Comparison of ENCODE assay signal across 29 cellular contexts in genomic region chr3:44518782-44519156, GRCh38. TPM values are rescaled to one million over a fixed set of nuclear protein-coding genes. Genes with fewer than 3 reads are reported as not detected.
"Had no signal": no experiment of that assay in that cellular context is flagged by ENCODE, and none has a peak within 500 bp of the region (broad histone marks: within the 10 kb centered on the region; RNA-seq: fewer than 3 reads in every experiment).

No MANE protein-coding gene starts in this region.

- H3K4me1 ChIP-seq: ascending aorta, breast epithelium, colonic mucosa had no signal

- DNase-seq: activated CD4-positive, alpha-beta memory T cell treated with anti-CD3 and anti-CD28 coated beads for 36 hours; activated CD4-positive, alpha-beta T cell treated with anti-CD3 and anti-CD28 coated beads for 36 hours; activated CD4-positive, alpha-beta T cell treated with anti-CD3 and anti-CD28 coated beads, Interleukin-2, amount 10 ng/mL, durations not matched to agents 24 days and 14 days; activated CD4-positive, CD25-positive, alpha-beta regulatory T cell; activated CD4-positive, CD25-positive, alpha-beta regulatory T cell treated with anti-CD3 and anti-CD28 coated beads, Interleukin-2, amount 50 U/mL, for 72 hours; activated CD8-positive, alpha-beta memory T cell treated with anti-CD3 and anti-CD28 coated beads, Interleukin-2, amount 10 ng/mL, durations not matched to agents 7 days and 5 days; activated CD8-positive, alpha-beta memory T cell treated with anti-CD3 and anti-CD28 coated beads, Interleukin-2, amount 50 U/mL, for 48 hours; activated CD8-positive, alpha-beta T cell treated with anti-CD3 and anti-CD28 coated beads, Interleukin-2, amount 10 ng/mL, durations not matched to agents 7 days and 5 days; activated gamma-delta T cell; activated naive CD4-positive, alpha-beta T cell; activated naive CD4-positive, alpha-beta T cell treated with anti-CD3 and anti-CD28 coated beads, Interleukin-2, amount 10 ng/mL, durations not matched to agents 7 days and 5 days; activated naive CD8-positive, alpha-beta T cell treated with anti-CD3 and anti-CD28 coated beads, Interleukin-2, amount 10 ng/mL, durations not matched to agents 7 days and 5 days; activated T-cell treated with anti-CD3 and anti-CD28 coated beads for 4 hours; activated T-cell treated with anti-CD3 and anti-CD28 coated beads, Interleukin-2, amount 50 U/mL, for 24 hours; activated T-cell treated with anti-CD3 and anti-CD28 coated beads, Interleukin-2, amount 50 U/mL, for 72 hours; central memory CD4-positive, alpha-beta T cell; cerebellar nuclear complex; colonic mucosa; effector CD8-positive, alpha-beta T cell; foreskin fibroblast; head of caudate nucleus; T-helper 1 cell; T-helper 17 cell had no signal

- H3K9me3 Mint-ChIP-seq: activated CD4-positive, alpha-beta memory T cell treated with anti-CD3 and anti-CD28 coated beads for 36 hours; activated CD4-positive, alpha-beta T cell treated with anti-CD3 and anti-CD28 coated beads, Interleukin-2, amount 10 ng/mL, durations not matched to agents 24 days and 14 days; activated naive CD4-positive, alpha-beta T cell treated with anti-CD3 and anti-CD28 coated beads, Interleukin-2, amount 50 U/mL, for 72 hours; activated naive CD8-positive, alpha-beta T cell treated with anti-CD3 and anti-CD28 coated beads, Interleukin-2, amount 10 ng/mL, durations not matched to agents 7 days and 5 days; activated T-cell treated with anti-CD3 and anti-CD28 coated beads, Interleukin-2, amount 50 U/mL, for 24 hours; activated T-cell treated with anti-CD3 and anti-CD28 coated beads, Interleukin-2, amount 50 U/mL, for 72 hours had no signal

- H3K27ac Mint-ChIP-seq: activated CD4-positive, alpha-beta memory T cell treated with anti-CD3 and anti-CD28 coated beads for 36 hours; activated CD4-positive, alpha-beta T cell treated with anti-CD3 and anti-CD28 coated beads for 36 hours; activated CD4-positive, alpha-beta T cell treated with anti-CD3 and anti-CD28 coated beads, Interleukin-2, amount 10 ng/mL, durations not matched to agents 24 days and 14 days; activated CD8-positive, alpha-beta memory T cell treated with anti-CD3 and anti-CD28 coated beads, Interleukin-2, amount 10 ng/mL, durations not matched to agents 7 days and 5 days; activated CD8-positive, alpha-beta T cell treated with anti-CD3 and anti-CD28 coated beads, Interleukin-2, amount 10 ng/mL, durations not matched to agents 7 days and 5 days; activated naive CD4-positive, alpha-beta T cell treated with anti-CD3 and anti-CD28 coated beads, Interleukin-2, amount 10 ng/mL, durations not matched to agents 7 days and 5 days; activated naive CD4-positive, alpha-beta T cell treated with anti-CD3 and anti-CD28 coated beads, Interleukin-2, amount 50 U/mL, for 72 hours; activated naive CD8-positive, alpha-beta T cell treated with anti-CD3 and anti-CD28 coated beads, Interleukin-2, amount 10 ng/mL, durations not matched to agents 7 days and 5 days; activated T-cell treated with anti-CD3 and anti-CD28 coated beads, Interleukin-2, amount 50 U/mL, for 24 hours; activated T-cell treated with anti-CD3 and anti-CD28 coated beads, Interleukin-2, amount 50 U/mL, for 72 hours; brain; T-helper 17 cell had no signal

- H3K9me3 ChIP-seq: ascending aorta, breast epithelium, colonic mucosa had no signal

- H3K36me3 ChIP-seq: ascending aorta, breast epithelium, cardiac muscle cell, colonic mucosa had no signal

- ATAC-seq: activated CD4-positive, alpha-beta T cell treated with anti-CD3 and anti-CD28 coated beads for 36 hours; activated CD8-positive, alpha-beta memory T cell treated with anti-CD3 and anti-CD28 coated beads, Interleukin-2, amount 10 ng/mL, durations not matched to agents 7 days and 5 days; activated CD8-positive, alpha-beta T cell treated with anti-CD3 and anti-CD28 coated beads, Interleukin-2, amount 10 ng/mL, durations not matched to agents 7 days and 5 days; activated naive CD4-positive, alpha-beta T cell treated with anti-CD3 and anti-CD28 coated beads, Interleukin-2, amount 50 U/mL, for 72 hours; activated T-cell treated with anti-CD3 and anti-CD28 coated beads, Interleukin-2, amount 50 U/mL, for 72 hours; esophagus mucosa; T-helper 17 cell had no signal

- H3K27ac ChIP-seq: ascending aorta, breast epithelium, cardiac muscle cell, colonic mucosa had no signal

- H3K27me3 ChIP-seq: ascending aorta, cardiac muscle cell, colonic mucosa had no signal

- H3K4me1 Mint-ChIP-seq: brain had no signal

- H3K36me3 Mint-ChIP-seq: activated CD4-positive, alpha-beta memory T cell treated with anti-CD3 and anti-CD28 coated beads for 36 hours; activated CD8-positive, alpha-beta memory T cell treated with anti-CD3 and anti-CD28 coated beads, Interleukin-2, amount 10 ng/mL, durations not matched to agents 7 days and 5 days; activated naive CD4-positive, alpha-beta T cell treated with anti-CD3 and anti-CD28 coated beads, Interleukin-2, amount 10 ng/mL, durations not matched to agents 7 days and 5 days; activated naive CD4-positive, alpha-beta T cell treated with anti-CD3 and anti-CD28 coated beads, Interleukin-2, amount 50 U/mL, for 72 hours; activated naive CD8-positive, alpha-beta T cell treated with anti-CD3 and anti-CD28 coated beads, Interleukin-2, amount 10 ng/mL, durations not matched to agents 7 days and 5 days; brain had no signal

- H3K4me3 ChIP-seq: ascending aorta, breast epithelium, cardiac muscle cell, colonic mucosa had no signal

- H3K4me3 Mint-ChIP-seq: activated CD4-positive, alpha-beta memory T cell treated with anti-CD3 and anti-CD28 coated beads for 36 hours; activated CD4-positive, alpha-beta T cell treated with anti-CD3 and anti-CD28 coated beads for 36 hours; activated CD4-positive, alpha-beta T cell treated with anti-CD3 and anti-CD28 coated beads, Interleukin-2, amount 10 ng/mL, durations not matched to agents 24 days and 14 days; activated CD8-positive, alpha-beta memory T cell treated with anti-CD3 and anti-CD28 coated beads, Interleukin-2, amount 10 ng/mL, durations not matched to agents 7 days and 5 days; activated CD8-positive, alpha-beta T cell treated with anti-CD3 and anti-CD28 coated beads, Interleukin-2, amount 10 ng/mL, durations not matched to agents 7 days and 5 days; activated naive CD4-positive, alpha-beta T cell treated with anti-CD3 and anti-CD28 coated beads, Interleukin-2, amount 10 ng/mL, durations not matched to agents 7 days and 5 days; activated T-cell treated with anti-CD3 and anti-CD28 coated beads, Interleukin-2, amount 50 U/mL, for 24 hours; activated T-cell treated with anti-CD3 and anti-CD28 coated beads, Interleukin-2, amount 50 U/mL, for 72 hours; brain; T-helper 17 cell had no signal

RNA-seq across cellular contexts. Expression of gene ZKSCAN7, which starts 36.2 kb away (rescaled TPM):
- total RNA-seq: ascending aorta had no signal
